In the genomic region with DNA sequence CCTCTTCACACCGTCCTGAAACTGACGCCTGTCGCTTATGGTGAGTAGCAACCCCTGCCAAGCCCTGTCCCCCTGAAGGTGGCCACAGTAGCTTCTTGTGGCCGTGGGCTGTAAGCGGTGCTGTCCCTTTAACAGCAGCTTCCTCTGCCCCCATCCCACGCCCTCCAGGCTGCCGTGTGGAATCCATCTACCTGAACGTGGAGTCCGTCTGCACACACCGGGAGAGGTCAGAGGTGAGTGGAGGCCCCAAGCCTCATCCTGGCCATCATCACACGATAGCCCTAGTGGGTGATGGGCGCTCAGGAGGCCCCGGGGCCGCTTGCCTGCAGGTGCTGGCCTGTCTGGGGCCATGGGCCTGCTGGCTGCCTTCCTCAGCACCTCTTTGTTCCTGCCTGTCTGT, we compare ENCODE assay signal across 17 cellular contexts. TPM values are rescaled to one million over a fixed set of nuclear protein-coding genes. Genes with fewer than 3 reads are reported as not detected.
DNase-seq lines count a peak whose midpoint lies in the region; ATAC-seq and TF ChIP-seq lines count a peak whose summit lies in the region.
"Had no signal": no experiment of that assay in that cellular context is flagged by ENCODE, and none has a peak within 500 bp of the region (broad histone marks: within the 10 kb centered on the region; RNA-seq: fewer than 3 reads in every experiment).

No MANE protein-coding gene starts in this region.

- H3K27ac ChIP-seq in gastrocnemius medialis, result peak overlapping the region in 3 of 4 donors; percentile 5 to 48 (median 25)

- H3K36me3 ChIP-seq in gastrocnemius medialis, result peaks cover 29 to 100% of the 10 kb centered on the region in 2 donors

- no peaks in the 10 kb centered on the region for H3K9me3 Mint-ChIP-seq in activated naive CD4-positive, alpha-beta T cell treated with anti-CD3 and anti-CD28 coated beads, Interleukin-2, amount 50 U/mL, for 72 hours
- no peaks in the 10 kb centered on the region for H3K9me3 Mint-ChIP-seq in activated naive CD4-positive, alpha-beta T cell treated with anti-CD3 and anti-CD28 coated beads, Interleukin-2, amount 10 ng/mL, durations not matched to agents 7 days and 5 days
- H3K9me3 Mint-ChIP-seq in Calu3 (ENCODE audit: low read depth, unreplicated experiment), result no peaks in the 10 kb centered on the region
- H3K9me3 Mint-ChIP-seq in central memory CD8-positive, alpha-beta T cell, result no peaks in the 10 kb centered on the region

- peak overlapping the region; percentile 66 to 76 for H3K27ac Mint-ChIP-seq in activated naive CD4-positive, alpha-beta T cell treated with anti-CD3 and anti-CD28 coated beads, Interleukin-2, amount 50 U/mL, for 72 hours
- H3K27ac Mint-ChIP-seq in activated naive CD4-positive, alpha-beta T cell treated with anti-CD3 and anti-CD28 coated beads, Interleukin-2, amount 10 ng/mL, durations not matched to agents 7 days and 5 days, result no peak overlapping the region
- peak overlapping the region; percentile 41 for H3K27ac Mint-ChIP-seq in Calu3 (ENCODE audit: unreplicated experiment)
- peak overlapping the region; percentile 80 for H3K27ac Mint-ChIP-seq in central memory CD8-positive, alpha-beta T cell (ENCODE audit: low read depth)
- H3K27ac Mint-ChIP-seq: B cell had no signal

- H3K4me3 Mint-ChIP-seq in activated naive CD4-positive, alpha-beta T cell treated with anti-CD3 and anti-CD28 coated beads, Interleukin-2, amount 10 ng/mL, durations not matched to agents 7 days and 5 days, result no peak overlapping the region
- H3K4me3 Mint-ChIP-seq in Calu3 (ENCODE audit: low read depth, unreplicated experiment), result no peak overlapping the region
- no peak overlapping the region for H3K4me3 Mint-ChIP-seq in central memory CD8-positive, alpha-beta T cell
- H3K4me3 Mint-ChIP-seq: B cell had no signal

- H3K4me1 ChIP-seq in gastrocnemius medialis, result no peaks in the 10 kb centered on the region

- H3K27me3 ChIP-seq in gastrocnemius medialis, result no peaks in the 10 kb centered on the region

- H3K27me3 Mint-ChIP-seq in activated naive CD4-positive, alpha-beta T cell treated with anti-CD3 and anti-CD28 coated beads, Interleukin-2, amount 10 ng/mL, durations not matched to agents 7 days and 5 days, result no peaks in the 10 kb centered on the region
- H3K27me3 Mint-ChIP-seq in Calu3 (ENCODE audit: unreplicated experiment), result no peaks in the 10 kb centered on the region
- H3K27me3 Mint-ChIP-seq in central memory CD8-positive, alpha-beta T cell, result no peaks in the 10 kb centered on the region
- H3K27me3 Mint-ChIP-seq: B cell had no signal

- H3K4me3 ChIP-seq in gastrocnemius medialis, result no peak overlapping the region

- DNase-seq in activated naive CD4-positive, alpha-beta T cell treated with anti-CD3 and anti-CD28 coated beads, Interleukin-2, amount 50 U/mL, for 72 hours (ENCODE audit: low spot score in 2 of 2), result no peak
- DNase-seq in activated naive CD4-positive, alpha-beta T cell treated with anti-CD3 and anti-CD28 coated beads, Interleukin-2, amount 10 ng/mL, durations not matched to agents 7 days and 5 days, result no peak
- DNase-seq in Calu3, result no peak
- DNase-seq in central memory CD8-positive, alpha-beta T cell (ENCODE audit: low spot score in 2 of 2), result no peak
- no peak for DNase-seq in gastrocnemius medialis
- no peak for DNase-seq in G401 (ENCODE audit: low spot score)
- DNase-seq in NCI-H146 (lab: John Stamatoyannopoulos, UW), result no peak
- DNase-seq: DMS153, Karpas-422, NCI-H1105 treated with DMSO at 0.1 percent for 48 hours, NCI-H1930, NCI-H2171, NCI-H446 treated with DMSO at 0.1 percent for 48 hours, NCI-H748 treated with DMSO at 0.1 percent for 48 hours, PC-3 had no signal

- peaks cover 42 to 60% of the 10 kb centered on the region in 2 donors for H3K36me3 Mint-ChIP-seq in activated naive CD4-positive, alpha-beta T cell treated with anti-CD3 and anti-CD28 coated beads, Interleukin-2, amount 50 U/mL, for 72 hours
- H3K36me3 Mint-ChIP-seq in activated naive CD4-positive, alpha-beta T cell treated with anti-CD3 and anti-CD28 coated beads, Interleukin-2, amount 10 ng/mL, durations not matched to agents 7 days and 5 days, result peaks cover 73% of the 10 kb centered on the region
- H3K36me3 Mint-ChIP-seq in Calu3 (ENCODE audit: insufficient read depth, unreplicated experiment), result peaks cover 100% of the 10 kb centered on the region
- H3K36me3 Mint-ChIP-seq in central memory CD8-positive, alpha-beta T cell (ENCODE audit: insufficient read depth), result peaks cover 33% of the 10 kb centered on the region

- no peak for ATAC-seq in activated naive CD4-positive, alpha-beta T cell treated with anti-CD3 and anti-CD28 coated beads, Interleukin-2, amount 50 U/mL, for 72 hours
- ATAC-seq in central memory CD8-positive, alpha-beta T cell (replicated peaks; ENCODE audit: extremely low read depth, poor library complexity, severe bottlenecking), result no peak
- ATAC-seq in gastrocnemius medialis, result no peak
- no peak for ATAC-seq in HG03439 (IDR thresholded peaks at IDR 0.05; ENCODE audit: unreplicated experiment)
- ATAC-seq: PC-3 had no signal

- BruUV-seq in Calu3 (replicated peaks; lab: Mats Ljungman, UMichigan), result no TSS peak

- CTCF ChIA-PET in activated naive CD4-positive, alpha-beta T cell treated with anti-CD3 and anti-CD28 coated beads, Interleukin-2, amount 10 ng/mL, durations not matched to agents 7 days and 5 days (lab: Charles Lee), result interaction anchor here (0.6 kb wide), 1 partner anchor 12 kb away, joined by 3 read pairs; no protein-coding TSS in a partner anchor
- CTCF ChIA-PET in Calu3 (lab: Charles Lee), result no interaction called here

- H3K9me3 ChIP-seq in gastrocnemius medialis, result no peaks in the 10 kb centered on the region

- intact Hi-C loops in Calu3 (cut with micrococcal nuclease; ENCODE audit: unreplicated experiment) (no loop called here), gastrocnemius medialis (cut with DNase I; ENCODE audit: low total_unique reads) (no loop called here)

- in situ Hi-C loops in gastrocnemius medialis (cut with MboI; ENCODE audit: low sequenced_read_pairs in 4 of 4) (no loop called here), G401 (cut with HindIII; ENCODE audit: low sequenced_read_pairs) (no loop called here)

- TF ChIP-seq CTCF in Calu3 (IDR thresholded peaks at IDR 0.05; ENCODE audit: unreplicated experiment) (no peak), gastrocnemius medialis (IDR thresholded peaks at IDR 0.05 in 4 of 5, conservative IDR thresholded peaks at IDR 0.05 in 1 of 5) (no peak)

- H3K4me1 Mint-ChIP-seq in activated naive CD4-positive, alpha-beta T cell treated with anti-CD3 and anti-CD28 coated beads, Interleukin-2, amount 10 ng/mL, durations not matched to agents 7 days and 5 days, result peaks cover 15% of the 10 kb centered on the region
- peaks cover 13% of the 10 kb centered on the region for H3K4me1 Mint-ChIP-seq in Calu3 (ENCODE audit: low read depth, unreplicated experiment)
- no peaks in the 10 kb centered on the region for H3K4me1 Mint-ChIP-seq in central memory CD8-positive, alpha-beta T cell

- TF ChIP-seq POLR2A in gastrocnemius medialis (IDR thresholded peaks at IDR 0.05), result no peak

RNA-seq across cellular contexts. Expression of a gene that starts 21.2 kb away (rescaled TPM):
- total RNA-seq in activated naive CD4-positive, alpha-beta T cell treated with anti-CD3 and anti-CD28 coated beads, Interleukin-2, amount 50 U/mL, for 72 hours, result 100 to 1,000 TPM in 1 of 2 donors, 10 to 100 TPM in 1; 77.0 to 181 TPM
- total RNA-seq in Calu3 (2022) (273 and 293 TPM in 2 replicates), gastrocnemius medialis (1,000 to 10,000 TPM in 1 of 4 donors, 100 to 1,000 TPM in 3; 218 to 1,159 (median 337) TPM)
- total RNA-seq in G401 (2014; rRNA removed; shearing (Covaris generic)), result 5.2 and 11.0 TPM in 2 replicates
